20 cellular contexts compared by ENCODE assay signal in genomic region chr5:172664018-172664417, GRCh38. TPM values are rescaled to one million over a fixed set of nuclear protein-coding genes. Genes with fewer than 3 reads are reported as not detected.
A peak's percentile ranks its signal among the peaks of the same experiment; 100 is the strongest.
DNase-seq lines count a peak whose midpoint lies in the region; ATAC-seq, FAIRE-seq and TF ChIP-seq lines count a peak whose summit lies in the region.
"Had no signal": no experiment of that assay in that cellular context is flagged by ENCODE, and none has a peak within 500 bp of the region (broad histone marks: within the 10 kb centered on the region; RNA-seq: fewer than 3 reads in every experiment).

No MANE protein-coding gene starts in this region.

- intact Hi-C loops in HepG2 (cut with micrococcal nuclease; ENCODE audit: unreplicated experiment): no loop called here
- intact Hi-C loops in right lobe of liver (cut with DNase I): no loop called here
- intact Hi-C loops in esophagus muscularis mucosa (cut with DNase I): no loop called here
- intact Hi-C loops in dorsolateral prefrontal cortex (cut with DNase I): no loop called here

- no peak for TF ChIP-seq RAD21 in HepG2 (CRISPR knock-in tag; IDR thresholded peaks at IDR 0.05)

- no peak for FAIRE-seq in HepG2 (lab: Jason Lieb, UNC)
- FAIRE-seq: bronchial epithelial cell had no signal

- no peaks in the 10 kb centered on the region for H3K9me3 Mint-ChIP-seq in neural progenitor cell
- H3K9me3 Mint-ChIP-seq in stimulated activated naive CD8-positive, alpha-beta T cell treated with anti-CD3 and anti-CD28 coated beads, Interleukin-15, amount 100 ng/mL, for 72 hours: no peaks in the 10 kb centered on the region
- H3K9me3 Mint-ChIP-seq: activated T-helper 2 cell treated with anti-CD3 and anti-CD28 coated beads, Interferon-gamma antibody, Interleukin-2, Interleukin-4, amounts not matched to agents 10 μg/mL and 5 μg/mL and 100 μg/mL, durations not matched to agents 14 hours and 24 hours and 36 hours; CD4-positive, CD25-positive, alpha-beta regulatory T cell had no signal

- H3K4me3 Mint-ChIP-seq in neural progenitor cell: no peak overlapping the region
- H3K4me3 Mint-ChIP-seq in stimulated activated naive CD8-positive, alpha-beta T cell treated with anti-CD3 and anti-CD28 coated beads, Interleukin-15, amount 100 ng/mL, for 72 hours: no peak overlapping the region
- H3K4me3 Mint-ChIP-seq: CD4-positive, CD25-positive, alpha-beta regulatory T cell had no signal

- in situ Hi-C loops in HepG2 (cut with HindIII; ENCODE audit: extremely low pct_ligation_motif_present, low pct_unique_long_range_greater_than_20kb): no loop called here

- H4K20me1 ChIP-seq in HepG2 (ENCODE audit: insufficient read depth, low read length): no peaks in the 10 kb centered on the region
- peaks cover 20% of the 10 kb centered on the region for H4K20me1 ChIP-seq in neural progenitor cell (ENCODE audit: low read depth)

- H3K36me3 ChIP-seq in HepG2 (replicated peaks in 1 of 2; ENCODE audit: control insufficient read depth in 1 of 2, insufficient read depth in 2 of 2, low read length in 2 of 2) (no peaks in the 10 kb centered on the region), right lobe of liver (no peaks in the 10 kb centered on the region), esophagus muscularis mucosa (no peaks in the 10 kb centered on the region), neural progenitor cell (no peaks in the 10 kb centered on the region)

- ATAC-seq in HepG2: no peak
- ATAC-seq in right lobe of liver: no peak
- ATAC-seq in stimulated activated naive CD8-positive, alpha-beta T cell treated with anti-CD3 and anti-CD28 coated beads, Interleukin-15, amount 100 ng/mL, for 72 hours: no peak
- ATAC-seq: left ventricle myocardium superior had no signal

- POLR2A ChIA-PET in HepG2 (lab: Yijun Ruan, JAX): no interaction called here

- TF ChIP-seq EP300 in HepG2 (IDR thresholded peaks at IDR 0.05; ENCODE audit: low read depth in 2 of 2, low read length in 2 of 2): no peak
- no peak for TF ChIP-seq EP300 in HepG2 (CRISPR knock-in tag; IDR thresholded peaks at IDR 0.05; ENCODE audit: borderline replicate concordance)
- no peak for TF ChIP-seq EP300 in esophagus muscularis mucosa (IDR thresholded peaks at IDR 0.05)

- H3K9ac ChIP-seq in HepG2 (ENCODE audit: insufficient read depth, low read depth, low read length) (no peak overlapping the region), neural progenitor cell (no peak overlapping the region)

- H3K36me3 Mint-ChIP-seq in neural progenitor cell: no peaks in the 10 kb centered on the region
- H3K36me3 Mint-ChIP-seq: CD4-positive, CD25-positive, alpha-beta regulatory T cell had no signal

- CTCF ChIA-PET in HepG2 (lab: Yijun Ruan, JAX; ENCODE audit: low intra/inter-chr PET ratio, low total read pairs): no interaction called here

- H2AFZ ChIP-seq in HepG2 (ENCODE audit: low read length) (no peak overlapping the region), neural progenitor cell (replicated peaks) (no peak overlapping the region)

- no TSS peak for BruUV-seq in HepG2 (replicated peaks; lab: Mats Ljungman, UMichigan)

- H3K27me3 ChIP-seq in HepG2 (ENCODE audit: control insufficient read depth in 1 of 2, insufficient read depth in 2 of 2, low read length in 2 of 2) (0 out of 5 replicates have a peak, but pooled peaks cover 0 to 6% of the 10 kb centered on the region in 2 experiments), right lobe of liver (no peaks in the 10 kb centered on the region), esophagus muscularis mucosa (no peaks in the 10 kb centered on the region), neural progenitor cell (no peaks in the 10 kb centered on the region), dorsolateral prefrontal cortex (no peaks in the 10 kb centered on the region)

- H3K27me3 Mint-ChIP-seq in neural progenitor cell (ENCODE audit: insufficient read depth, low read depth): peaks cover 7% of the 10 kb centered on the region
- H3K27me3 Mint-ChIP-seq in stimulated activated naive CD8-positive, alpha-beta T cell treated with anti-CD3 and anti-CD28 coated beads, Interleukin-15, amount 100 ng/mL, for 72 hours: no peaks in the 10 kb centered on the region

- peak overlapping the region; percentile 89 for H3K27ac Mint-ChIP-seq in neural progenitor cell
- peak overlapping the region in 1 of 2 donors; percentile 40 for H3K27ac Mint-ChIP-seq in stimulated activated naive CD8-positive, alpha-beta T cell treated with anti-CD3 and anti-CD28 coated beads, Interleukin-15, amount 100 ng/mL, for 72 hours
- H3K27ac Mint-ChIP-seq: activated T-helper 2 cell treated with anti-CD3 and anti-CD28 coated beads, Interferon-gamma antibody, Interleukin-2, Interleukin-4, amounts not matched to agents 10 μg/mL and 5 μg/mL and 100 μg/mL, durations not matched to agents 14 hours and 24 hours and 36 hours; CD4-positive, CD25-positive, alpha-beta regulatory T cell had no signal

- H3K4me3 ChIP-seq in HepG2 (replicated peaks in 1 of 3; ENCODE audit: insufficient read depth in 1 of 3, low read depth in 2 of 3, low read length in 3 of 3): no peak overlapping the region
- no peak overlapping the region for H3K4me3 ChIP-seq in right lobe of liver
- no peak overlapping the region for H3K4me3 ChIP-seq in esophagus muscularis mucosa
- no peak overlapping the region for H3K4me3 ChIP-seq in neural progenitor cell
- no peak overlapping the region for H3K4me3 ChIP-seq in dorsolateral prefrontal cortex

- H3K79me2 ChIP-seq in HepG2 (ENCODE audit: insufficient read depth, low read length): no peaks in the 10 kb centered on the region
- H3K79me2 ChIP-seq in neural progenitor cell (ENCODE audit: low read depth): no peaks in the 10 kb centered on the region

- TF ChIP-seq POLR2A in HepG2 (IDR thresholded peaks at IDR 0.05; ENCODE audit: insufficient read depth in 1 of 2, low read depth in 2 of 2, low read length in 2 of 2): no peak
- no peak for TF ChIP-seq POLR2A in right lobe of liver (IDR thresholded peaks at IDR 0.05)
- TF ChIP-seq POLR2A in esophagus muscularis mucosa (IDR thresholded peaks at IDR 0.05; ENCODE audit: low read depth): no peak

- peaks cover 36% of the 10 kb centered on the region for H3K4me1 ChIP-seq in HepG2 (ENCODE audit: insufficient read depth, low read length)
- peaks cover 0 to 29% (median 13%) of the 10 kb centered on the region in 4 donors for H3K4me1 ChIP-seq in right lobe of liver
- peaks cover 82 to 98% (median 96%) of the 10 kb centered on the region in 4 donors for H3K4me1 ChIP-seq in esophagus muscularis mucosa
- H3K4me1 ChIP-seq in neural progenitor cell: peaks cover 25% of the 10 kb centered on the region

- peaks cover 11% of the 10 kb centered on the region for H3F3A ChIP-seq in neural progenitor cell (ENCODE audit: low read depth)

- H3K4me2 ChIP-seq in HepG2 (ENCODE audit: low read depth, low read length) (no peak overlapping the region), neural progenitor cell (no peak overlapping the region)

- H3K9me3 ChIP-seq in HepG2 (ENCODE audit: low read length): no peaks in the 10 kb centered on the region
- no peaks in the 10 kb centered on the region for H3K9me3 ChIP-seq in right lobe of liver
- no peaks in the 10 kb centered on the region for H3K9me3 ChIP-seq in esophagus muscularis mucosa
- H3K9me3 ChIP-seq in neural progenitor cell (ENCODE audit: low read depth): no peaks in the 10 kb centered on the region

- no peak for DNase-seq in HepG2 (ENCODE audit: low spot score)
- no peak for DNase-seq in right lobe of liver
- no peak for DNase-seq in esophagus muscularis mucosa (ENCODE audit: extremely low spot score)
- no peak for DNase-seq in neural progenitor cell (ENCODE audit: low spot score)
- no peak for DNase-seq in stimulated activated naive CD8-positive, alpha-beta T cell treated with anti-CD3 and anti-CD28 coated beads, Interleukin-15, amount 100 ng/mL, for 72 hours
- DNase-seq in dorsolateral prefrontal cortex: no peak
- no peak for DNase-seq in T-helper 9 cell
- DNase-seq in SKM-1 (lab: John Stamatoyannopoulos, UW; ENCODE audit: unreplicated experiment): no peak
- DNase-seq: activated CD4-positive, alpha-beta T cell treated with anti-CD3 and anti-CD28 coated beads for 48 hours; CD4-positive, CD25-positive, alpha-beta regulatory T cell; dermis blood vessel endothelial cell; DMS153; GDM1; left ventricle myocardium superior; NCI-H1417; NCI-H2171; NCI-H526; T-helper 1 cell had no signal

- 44% methylated on average over 4 of the region's 5 CpGs for WGBS in HepG2 (ENCODE audit: low lambda C conversion rate)
- 69% methylated on average over 5 of the region's 5 CpGs for WGBS in right lobe of liver (ENCODE audit: insufficient coverage, low coverage, low lambda C conversion rate, missing lambda C conversion rate)
- WGBS in esophagus muscularis mucosa: 50% methylated on average over 5 of the region's 5 CpGs

- H3K4me1 Mint-ChIP-seq in neural progenitor cell: peaks cover 45% of the 10 kb centered on the region
- peaks cover 4% of the 10 kb centered on the region for H3K4me1 Mint-ChIP-seq in stimulated activated naive CD8-positive, alpha-beta T cell treated with anti-CD3 and anti-CD28 coated beads, Interleukin-15, amount 100 ng/mL, for 72 hours
- H3K4me1 Mint-ChIP-seq: CD4-positive, CD25-positive, alpha-beta regulatory T cell had no signal

- TF ChIP-seq CTCF in HepG2 (CRISPR knock-in tag; IDR thresholded peaks at IDR 0.05): 0 out of 2 replicates have a peak, but pooled peaks have one; percentile 4
- no peak for TF ChIP-seq CTCF in right lobe of liver (IDR thresholded peaks at IDR 0.05)
- no peak for TF ChIP-seq CTCF in esophagus muscularis mucosa (IDR thresholded peaks at IDR 0.05)
- TF ChIP-seq CTCF in neural progenitor cell (IDR thresholded peaks at IDR 0.05): peak; percentile 34
- TF ChIP-seq CTCF in dorsolateral prefrontal cortex (IDR thresholded peaks at IDR 0.05 in 54 of 56, conservative IDR thresholded peaks at IDR 0.05 in 2 of 56; ENCODE audit: low read depth in 1 of 56, partially characterized antibody in 56 of 56): no peak

- H3K27ac ChIP-seq in HepG2 (ENCODE audit: extremely low read length, insufficient read depth, low read length) (no peak overlapping the region), right lobe of liver (no peak overlapping the region), esophagus muscularis mucosa (replicated peaks in 1 of 4) (peak overlapping the region; percentile 31 to 92 (median 64)), neural progenitor cell (no peak overlapping the region), dorsolateral prefrontal cortex (peak overlapping the region in 1 of 59 donors; percentile 7)

RNA-seq across cellular contexts. Expression of gene NEURL1B, which starts 23.0 kb away (rescaled TPM):
- 0.09 and 0.11 TPM in 2 replicates for total RNA-seq in HepG2 (2016; rRNA removed; fragmentation: Illumina TruSeq; extraction: Trizol)
- not detected in 2 replicates for total RNA-seq in HepG2 (2016; cell fraction: cytosol; rRNA removed; fragmentation: Illumina TruSeq; extraction: Trizol; ENCODE audit: low read depth)
- 0.03 and 0.13 TPM in 2 replicates for total RNA-seq in HepG2 (2016; cell fraction: insoluble cytoplasmic fraction; rRNA removed; fragmentation: Illumina TruSeq; extraction: Trizol)
- total RNA-seq in HepG2 (2016; cell fraction: membrane; rRNA removed; fragmentation: Illumina TruSeq; extraction: Trizol): 0.03 TPM in 2 replicates
- total RNA-seq in HepG2 (2016; cell fraction: nucleus; rRNA removed; fragmentation: Illumina TruSeq; extraction: Trizol): 0.09 TPM in 1 of 2 replicates, not detected in the other
- polyA plus RNA-seq in HepG2 (2011; rRNA removed): 0.13 and 0.14 TPM in 2 replicates
- 0.09 and 0.15 TPM in 2 replicates for polyA plus RNA-seq in HepG2 (2011; cell fraction: cytosol; rRNA removed)
- 0.28 and 0.82 TPM in 2 replicates for polyA plus RNA-seq in HepG2 (2011; cell fraction: nucleus; rRNA removed)
- polyA plus RNA-seq in HepG2 (2012): 0.20 and 0.31 TPM in 2 replicates
- 0.02 and 0.08 TPM in 2 replicates for polyA plus RNA-seq in HepG2 (2016; cell fraction: cytosol; fragmentation: Illumina TruSeq; extraction: Trizol; ENCODE audit: low read depth)
- polyA plus RNA-seq in HepG2 (2016; cell fraction: insoluble cytoplasmic fraction; fragmentation: Illumina TruSeq; extraction: Trizol; ENCODE audit: low read depth): 0.03 and 0.09 TPM in 2 replicates
- 0.06 TPM in 1 of 2 replicates, not detected in the other for polyA plus RNA-seq in HepG2 (2016; cell fraction: membrane; fragmentation: Illumina TruSeq; extraction: Trizol; ENCODE audit: low read depth)
- 0.14 TPM in 1 of 2 replicates, not detected in the other for polyA plus RNA-seq in HepG2 (2016; cell fraction: nucleus; fragmentation: Illumina TruSeq; extraction: Trizol; ENCODE audit: insufficient read depth, low read depth)
- 0.14 and 1.5 TPM in 2 replicates for polyA minus RNA-seq in HepG2 (2011; rRNA and poly(A)+ RNA removed; ENCODE audit: low replicate concordance)
- polyA minus RNA-seq in HepG2 (2011; cell fraction: cytosol; rRNA and poly(A)+ RNA removed): 0.09 and 0.20 TPM in 2 replicates
- polyA minus RNA-seq in HepG2 (2011; cell fraction: nucleus; rRNA and poly(A)+ RNA removed): 0.13 and 0.25 TPM in 2 replicates
- total RNA-seq in right lobe of liver: 1 to 10 TPM; 4.9 to 9.8 (median 6.4) TPM
- 10 to 100 TPM; 34.1 to 87.1 (median 60.2) TPM for total RNA-seq in esophagus muscularis mucosa
- total RNA-seq in neural progenitor cell (ENCODE audit: low replicate concordance): 12.1 and 20.2 TPM in 2 replicates
- total RNA-seq in dorsolateral prefrontal cortex: 10 to 100 TPM in 115 of 120 experiments, 1 to 10 TPM in 5; 8.3 to 21.9 (median 13.9) TPM
- polyA plus RNA-seq: CD4-positive, CD25-positive, alpha-beta regulatory T cell had no signal

Comparison
In these comparisons a context has a peak if more than half of its experiments do, and no peak if none do; other contexts are left out.
1. CTCF ChIP-seq: peak in HepG2 (single experiment) and neural progenitor cell (single experiment); none in right lobe of liver (0 of 4), esophagus muscularis mucosa (0 of 3) and dorsolateral prefrontal cortex (0 of 56).
2. H3K27ac ChIP-seq: peak in esophagus muscularis mucosa (4 of 4); none in HepG2 (single experiment), right lobe of liver (0 of 3) and neural progenitor cell (single experiment).